8 cellular contexts compared by ENCODE assay signal in genomic region chr12:120469450-120470149, GRCh38. TPM values are rescaled to one million over a fixed set of nuclear protein-coding genes. Genes with fewer than 3 reads are reported as not detected.
DNase-seq lines count a peak whose midpoint lies in the region; ATAC-seq and TF ChIP-seq lines count a peak whose summit lies in the region.

A gene with protein sequence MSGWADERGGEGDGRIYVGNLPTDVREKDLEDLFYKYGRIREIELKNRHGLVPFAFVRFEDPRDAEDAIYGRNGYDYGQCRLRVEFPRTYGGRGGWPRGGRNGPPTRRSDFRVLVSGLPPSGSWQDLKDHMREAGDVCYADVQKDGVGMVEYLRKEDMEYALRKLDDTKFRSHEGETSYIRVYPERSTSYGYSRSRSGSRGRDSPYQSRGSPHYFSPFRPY (minus strand): TSS chr12:120469748. CDS start chr12:120469609, 139 bp downstream.

- H3K36me3 ChIP-seq in ascending aorta, result peaks cover 10 to 15% of the 10 kb centered on the region in 2 donors

- ATAC-seq in GM18499 (IDR thresholded peaks at IDR 0.05; ENCODE audit: insufficient read depth, unreplicated experiment) (peak; percentile 57), HG02970 (IDR thresholded peaks at IDR 0.05; ENCODE audit: low FRiP score, unreplicated experiment) (peak; percentile 83), GM18870 (IDR thresholded peaks at IDR 0.05; ENCODE audit: unreplicated experiment) (no peak)

- H3K9me3 ChIP-seq in ascending aorta, result no peaks in the 10 kb centered on the region

- intact Hi-C loops in T-helper 2 cell treated with Interferon-gamma antibody and Interleukin-4, amounts not matched to agents 100 ng/mL and 5 ng/mL, for 36 hours (cut with micrococcal nuclease), result loop anchor here (1.0 to 5.0 kb wide), 7 partner anchors 15 to 218 kb away; partner anchors contain the start of genes COQ5, COX6A1 and MLEC
- intact Hi-C loops in ascending aorta (cut with DNase I), result loop anchor here (1.0 to 2.0 kb wide), 2 partner anchors 23 to 27 kb away; partner anchors contain the start of genes DYNLL1, GATC and TRIAP1

- H3K27me3 ChIP-seq in ascending aorta, result no peaks in the 10 kb centered on the region

- peaks cover 8 to 32% of the 10 kb centered on the region in 2 donors for H3K4me1 ChIP-seq in ascending aorta

- H3K27ac ChIP-seq in ascending aorta, result peak within 1 kb of the TSS; percentile 94

- H3K4me3 ChIP-seq in ascending aorta, result peak within 1 kb of the TSS; percentile 97 to 99

- DNase-seq in NCI-H187 treated with DMSO at 0.1 percent for 48 hours (lab: John Stamatoyannopoulos, UW) (peak; percentile 76), ascending aorta (ENCODE audit: low spot score in 2 of 2) (peak; percentile 85 to 98), hepatic stellate cell (ENCODE audit: low spot score) (peak; percentile 99), renal cortical epithelial cell (ENCODE audit: low read depth) (peak; percentile 90)

- TF ChIP-seq CTCF in ascending aorta (IDR thresholded peaks at IDR 0.05), result peak; percentile 92 to 96 (median 93)

RNA-seq across cellular contexts. Expression of the gene that starts here (rescaled TPM):
- total RNA-seq in T-helper 2 cell treated with Interferon-gamma antibody and Interleukin-4, amounts not matched to agents 100 ng/mL and 5 ng/mL, for 36 hours, result 203 TPM in 2 replicates
- 68.6 TPM for total RNA-seq in ascending aorta
- total RNA-seq in renal cortical epithelial cell, result 190 and 199 TPM in 2 replicates
